ENCODE assay signal across 9 cellular contexts in the genomic region with DNA sequence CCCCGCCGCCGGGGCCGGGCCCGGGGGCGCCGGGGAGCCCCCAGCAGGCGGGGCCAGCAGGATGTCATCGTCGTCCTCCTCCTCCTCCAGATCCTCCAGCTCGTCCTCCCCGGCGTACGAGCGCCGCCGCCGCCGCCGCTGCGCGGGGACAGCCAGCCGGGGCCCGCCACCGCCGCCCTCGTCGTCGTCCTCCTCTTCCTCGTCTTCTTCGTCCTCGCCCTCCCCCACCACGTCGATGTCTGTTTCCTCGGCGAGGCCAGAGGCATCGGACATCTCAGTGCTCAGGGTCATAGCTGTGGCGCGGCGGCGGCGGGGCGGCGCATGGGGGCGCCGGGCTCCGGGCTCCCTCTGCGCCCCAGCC. TPM values are rescaled to one million over a fixed set of nuclear protein-coding genes. Genes with fewer than 3 reads are reported as not detected.
DNase-seq lines count a peak whose midpoint lies in the region; ATAC-seq, FAIRE-seq and TF ChIP-seq lines count a peak whose summit lies in the region.
"Had no signal": no experiment of that assay in that cellular context is flagged by ENCODE, and none has a peak within 500 bp of the region (broad histone marks: within the 10 kb centered on the region; RNA-seq: fewer than 3 reads in every experiment).

No MANE protein-coding gene starts in this region.

- no peak for ATAC-seq in GM18909 (IDR thresholded peaks at IDR 0.05; ENCODE audit: poor library complexity, unreplicated experiment)
- ATAC-seq in GM21825 (IDR thresholded peaks at IDR 0.05; ENCODE audit: unreplicated experiment) = no peak

- H3K27me3 ChIP-seq in bronchial epithelial cell (ENCODE audit: control insufficient read depth, insufficient read depth, low read length) = peaks cover 57% of the 10 kb centered on the region

- no peak overlapping the region for H3K27ac Mint-ChIP-seq in nephron progenitor cell

- no peaks in the 10 kb centered on the region for H3K36me3 ChIP-seq in bronchial epithelial cell (ENCODE audit: control insufficient read depth, insufficient read depth, low read length)
- H3K36me3 ChIP-seq: adrenal gland had no signal

- H3K4me1 Mint-ChIP-seq in nephron progenitor cell = peaks cover 44% of the 10 kb centered on the region

- H3K4me3 ChIP-seq in bronchial epithelial cell (ENCODE audit: low read depth, low read length) = peak overlapping the region; percentile 37

- TF ChIP-seq CTCF in bronchial epithelial cell (IDR thresholded peaks at IDR 0.05; ENCODE audit: insufficient read depth, low read length, severe bottlenecking) (no peak), nephron progenitor cell (IDR thresholded peaks at IDR 0.05) (no peak)

- no peak for FAIRE-seq in bronchial epithelial cell (lab: Jason Lieb, UNC)

- H3K27me3 Mint-ChIP-seq in nephron progenitor cell (ENCODE audit: low read depth, poor library complexity) = peaks cover 89% of the 10 kb centered on the region

- peak; percentile 71 for DNase-seq in activated effector memory CD4-positive, alpha-beta T cell treated with anti-CD3 and anti-CD28 coated beads, Interleukin-2, amount 50 U/mL, for 16 hours
- no peak for DNase-seq in activated effector memory CD4-positive, alpha-beta T cell treated with Interleukin-2 at 50 U/mL for 16 hours
- peak; percentile 40 for DNase-seq in M059J (ENCODE audit: low read depth)
- DNase-seq in bronchial epithelial cell (ENCODE audit: low read depth) = no peak
- peak; percentile 55 for DNase-seq in nephron progenitor cell
- DNase-seq in occipital lobe (lab: John Stamatoyannopoulos, UW) = no peak

- no peaks in the 10 kb centered on the region for H3K9me3 Mint-ChIP-seq in nephron progenitor cell

- H3K4me3 Mint-ChIP-seq in nephron progenitor cell = peak overlapping the region; percentile 89

- no peaks in the 10 kb centered on the region for H3K36me3 Mint-ChIP-seq in nephron progenitor cell (ENCODE audit: low read depth)

RNA-seq across cellular contexts. Expression of a gene that starts 0.5 kb away (rescaled TPM):
- total RNA-seq in M059J (2014; rRNA removed; shearing (Covaris generic)) = 17.1 and 17.4 TPM in 2 replicates
- total RNA-seq in bronchial epithelial cell (2.3 and 3.4 TPM in 2 replicates), occipital lobe (0.94 TPM)

RNA-seq across cellular contexts. Expression of a gene that starts 50.2 kb away (rescaled TPM):
- 449 and 524 TPM in 2 replicates for total RNA-seq in M059J (2014; rRNA removed; shearing (Covaris generic))
- total RNA-seq in bronchial epithelial cell (227 and 244 TPM in 2 replicates), occipital lobe (191 TPM)

Comparison
In these comparisons a context has a peak if more than half of its experiments do, and no peak if none do; other contexts are left out.
1. DNase-seq: peak in activated effector memory CD4-positive, alpha-beta T cell treated with anti-CD3 and anti-CD28 coated beads, Interleukin-2, amount 50 U/mL, for 16 hours (single experiment), M059J (single experiment) and nephron progenitor cell (single experiment); none in activated effector memory CD4-positive, alpha-beta T cell treated with Interleukin-2 at 50 U/mL for 16 hours (single experiment), bronchial epithelial cell (single experiment) and occipital lobe (single experiment).